16 cellular contexts compared by ENCODE assay signal in the genomic region with DNA sequence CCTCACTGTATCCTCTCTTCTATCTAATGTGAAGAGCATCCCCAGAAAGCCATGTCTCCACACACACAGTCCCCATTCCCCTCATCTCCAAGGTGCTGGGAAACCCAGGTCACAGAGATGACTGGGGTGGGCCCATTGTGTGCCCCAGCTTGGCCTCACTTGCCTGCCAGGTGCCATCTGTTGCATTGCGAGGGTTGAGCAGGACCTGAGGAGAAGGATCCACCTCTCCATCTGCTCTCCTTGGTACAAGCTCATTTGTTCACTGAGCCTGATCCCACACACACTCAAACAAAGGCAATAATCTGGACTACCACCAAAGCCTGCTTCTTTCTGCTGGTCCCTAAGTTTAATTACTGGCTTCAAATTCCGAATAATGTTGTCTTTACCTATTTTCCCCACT.
"Had no signal": no experiment of that assay in that cellular context is flagged by ENCODE, and none has a peak within 500 bp of the region (broad histone marks: within the 10 kb centered on the region; RNA-seq: fewer than 3 reads in every experiment).

No MANE protein-coding gene starts in this region.

- H3K4me2 ChIP-seq: hepatocyte, neural progenitor cell had no signal

- DNase-seq: activated CD4-positive, alpha-beta memory T cell treated with anti-CD3 and anti-CD28 coated beads, Interleukin-2, amount 10 ng/mL, durations not matched to agents 7 days and 5 days; activated CD4-positive, alpha-beta T cell treated with anti-CD3 and anti-CD28 coated beads for 4 hours; activated naive CD4-positive, alpha-beta T cell treated with anti-CD3 and anti-CD28 coated beads, Interleukin-2, amount 10 ng/mL, durations not matched to agents 7 days and 5 days; activated T-cell treated with anti-CD3 and anti-CD28 coated beads, Interleukin-2, amount 50 U/mL, for 24 hours; colonic mucosa; islet precursor cell; midbrain; ovary; stimulated activated CD4-positive, alpha-beta T cell treated with anti-CD3 and anti-CD28 coated beads, Interleukin-1b, Interleukin-23, amount 100 ng/mL, for 48 hours; thyroid gland had no signal

- H2AFZ ChIP-seq: hepatocyte, neural progenitor cell had no signal

- ATAC-seq: esophagus mucosa, left lobe of liver, WTC11 had no signal

- H3K4me1 ChIP-seq: colonic mucosa, neural progenitor cell, thyroid gland had no signal

- H3K9me3 ChIP-seq: colonic mucosa, ovary, thyroid gland had no signal

- H3K27me3 ChIP-seq: cardiac muscle cell, colonic mucosa, hepatocyte, neural progenitor cell, ovary, thyroid gland had no signal

- H3K36me3 ChIP-seq: cardiac muscle cell, colonic mucosa, neural progenitor cell, ovary, thyroid gland had no signal

- H3K79me2 ChIP-seq: hepatocyte had no signal

- H3K27ac ChIP-seq: cardiac muscle cell, colonic mucosa, hepatocyte, neural progenitor cell, ovary, thyroid gland had no signal

- H3K4me3 ChIP-seq: cardiac muscle cell, colonic mucosa, hepatocyte, neural progenitor cell, ovary, thyroid gland had no signal
